In the genomic region with DNA sequence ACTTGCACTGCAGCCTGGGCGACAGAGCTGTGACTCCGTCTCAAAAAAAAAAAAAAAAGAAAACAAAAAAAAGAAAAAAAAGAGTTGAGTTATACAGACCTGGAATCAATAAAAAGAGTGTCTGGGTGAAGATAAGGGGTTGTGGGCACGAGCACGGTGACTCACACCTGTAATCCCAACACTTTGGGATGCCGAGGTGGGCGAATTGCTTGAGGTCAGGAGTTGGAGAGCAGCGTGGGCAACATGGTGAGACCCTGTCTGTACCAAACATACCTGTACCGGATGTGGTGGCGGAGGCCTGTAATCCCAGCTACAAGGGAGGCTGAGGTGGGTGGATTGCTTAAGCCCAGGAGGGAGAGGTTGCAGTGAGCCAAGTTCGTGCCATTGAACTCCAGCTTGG, we compare ENCODE assay signal across 17 cellular contexts. TPM values are rescaled to one million over a fixed set of nuclear protein-coding genes. Genes with fewer than 3 reads are reported as not detected.
A peak's percentile ranks its signal among the peaks of the same experiment; 100 is the strongest.
DNase-seq lines count a peak whose midpoint lies in the region; ATAC-seq and TF ChIP-seq lines count a peak whose summit lies in the region.
"Had no signal": no experiment of that assay in that cellular context is flagged by ENCODE, and none has a peak within 500 bp of the region (broad histone marks: within the 10 kb centered on the region; RNA-seq: fewer than 3 reads in every experiment).

No MANE protein-coding gene starts in this region.

- no peaks in the 10 kb centered on the region for H3K9me3 ChIP-seq in PC-9 (ENCODE audit: insufficient read depth, low read depth)
- no peaks in the 10 kb centered on the region for H3K9me3 ChIP-seq in skeletal muscle tissue (ENCODE audit: control insufficient read depth in 3 of 3, low read length in 3 of 3)
- no peaks in the 10 kb centered on the region for H3K9me3 ChIP-seq in SK-N-SH
- H3K9me3 ChIP-seq: upper lobe of left lung had no signal

- H3K27ac ChIP-seq in PC-9 (no peak overlapping the region), skeletal muscle tissue (ENCODE audit: low read depth, low read length) (peak overlapping the region; percentile 94), SK-N-SH (ENCODE audit: low read depth in 2 of 2, low read length in 1 of 2) (no peak overlapping the region)

- H3K9me2 ChIP-seq in PC-9 (ENCODE audit: insufficient read depth) (no peaks in the 10 kb centered on the region), SK-N-SH (no peaks in the 10 kb centered on the region)

- H3F3A ChIP-seq in PC-9 (ENCODE audit: insufficient read depth, low read depth) (no peaks in the 10 kb centered on the region; the same call in 1 of the 2 replicates), SK-N-SH (replicated peaks; ENCODE audit: insufficient read depth) (no peaks in the 10 kb centered on the region)

- no TSS peak for BruUV-seq in PC-9 (replicated peaks; lab: Mats Ljungman, UMichigan)

- TF ChIP-seq RAD21 in SK-N-SH (IDR thresholded peaks at IDR 0.05; ENCODE audit: low read length): no peak

- H3K9ac ChIP-seq in skeletal muscle tissue (ENCODE audit: low read depth in 1 of 3, low read length in 3 of 3) (no peak overlapping the region), SK-N-SH (no peak overlapping the region)

- H4K20me1 ChIP-seq in PC-9 (ENCODE audit: insufficient read depth) (peaks cover 15% of the 10 kb centered on the region), SK-N-SH (ENCODE audit: insufficient read depth) (no peaks in the 10 kb centered on the region)

- peaks cover 0 to 7% of the 10 kb centered on the region in 2 donors for H3K36me3 Mint-ChIP-seq in activated T-cell treated with anti-CD3 and anti-CD28 coated beads, Interleukin-2, amount 50 U/mL, for 72 hours (ENCODE audit: insufficient read depth in 2 of 2)
- H3K36me3 Mint-ChIP-seq in dendritic cell treated with granulocyte-macrophage colony-stimulating factor and Interleukin-4, amounts not matched to agents 40 ng/mL and 50 ng/mL, for 4 days (ENCODE audit: low read depth): peaks cover 19% of the 10 kb centered on the region

- POLR2A ChIA-PET in PC-9 (lab: Charles Lee; ENCODE audit: unreplicated experiment) (interaction anchor here (0.6 kb wide), 1 partner anchor 560 kb away, joined by 5 read pairs; no protein-coding TSS in a partner anchor), SK-N-SH (lab: Yijun Ruan, JAX) (no interaction called here)

- ATAC-seq in activated T-cell treated with anti-CD3 and anti-CD28 coated beads, Interleukin-2, amount 50 U/mL, for 72 hours (replicated peaks in 1 of 2): no peak
- ATAC-seq: Panc1, right cardiac atrium had no signal

- peak overlapping the region; percentile 88; the same call in 1 of the 2 replicates for H3K4me2 ChIP-seq in PC-9
- no peak overlapping the region for H3K4me2 ChIP-seq in SK-N-SH

- H3K4me1 Mint-ChIP-seq in activated T-cell treated with anti-CD3 and anti-CD28 coated beads, Interleukin-2, amount 50 U/mL, for 72 hours (ENCODE audit: low read depth): peaks cover 34% of the 10 kb centered on the region
- H3K4me1 Mint-ChIP-seq in dendritic cell treated with granulocyte-macrophage colony-stimulating factor and Interleukin-4, amounts not matched to agents 40 ng/mL and 50 ng/mL, for 4 days (ENCODE audit: low read depth): peaks cover 40% of the 10 kb centered on the region

- DNase-seq in activated T-cell treated with anti-CD3 and anti-CD28 coated beads, Interleukin-2, amount 50 U/mL, for 72 hours: no peak
- DNase-seq in activated T-cell treated with anti-CD3 and anti-CD28 coated beads, Interleukin-2, amount 50 U/mL, for 48 hours: no peak
- DNase-seq in PC-9 (no peak), NCI-H69 (lab: John Stamatoyannopoulos, UW) (no peak), SK-N-SH (no peak)
- no peak for DNase-seq in stimulated activated CD4-positive, alpha-beta T cell treated with anti-CD3 and anti-CD28 coated beads, Interleukin-12 subunit alpha, Interleukin-12 subunit beta, amount 100 ng/mL, for 4 hours
- DNase-seq: ACHN; activated CD4-positive, CD25-positive, alpha-beta regulatory T cell; hippocampal formation; NCI-H187 treated with DMSO at 0.1 percent for 48 hours; NCI-H526 treated with DMSO at 0.1 percent for 48 hours; right cardiac atrium; stimulated activated CD4-positive, alpha-beta T cell treated with anti-CD3 and anti-CD28 coated beads, Interleukin-2, amount 100 ng/mL, for 48 hours; upper lobe of left lung had no signal

- H3K4me1 ChIP-seq in PC-9 (replicated peaks; ENCODE audit: insufficient read depth): peaks cover 10% of the 10 kb centered on the region
- H3K4me1 ChIP-seq in skeletal muscle tissue (ENCODE audit: control insufficient read depth in 3 of 3, insufficient read depth in 3 of 3, low read length in 3 of 3): peaks cover 11 to 30% (median 21%) of the 10 kb centered on the region in 3 donors
- H3K4me1 ChIP-seq in SK-N-SH (ENCODE audit: control insufficient read depth in 1 of 2, insufficient read depth in 2 of 2, low read depth in 1 of 2, low read length in 1 of 2): peaks cover 8% of the 10 kb centered on the region in 2 experiments; a peak in 1 of 4 replicates

- H3K27me3 Mint-ChIP-seq in activated T-cell treated with anti-CD3 and anti-CD28 coated beads, Interleukin-2, amount 50 U/mL, for 72 hours (ENCODE audit: low read depth): no peaks in the 10 kb centered on the region
- H3K27me3 Mint-ChIP-seq in dendritic cell treated with granulocyte-macrophage colony-stimulating factor and Interleukin-4, amounts not matched to agents 40 ng/mL and 50 ng/mL, for 4 days: no peaks in the 10 kb centered on the region

- H3K9me3 Mint-ChIP-seq in activated T-cell treated with anti-CD3 and anti-CD28 coated beads, Interleukin-2, amount 50 U/mL, for 72 hours: no peaks in the 10 kb centered on the region
- no peaks in the 10 kb centered on the region for H3K9me3 Mint-ChIP-seq in dendritic cell treated with granulocyte-macrophage colony-stimulating factor and Interleukin-4, amounts not matched to agents 40 ng/mL and 50 ng/mL, for 4 days

- peaks cover 36% of the 10 kb centered on the region for H3K79me2 ChIP-seq in PC-9 (ENCODE audit: low read depth)
- peaks cover 35% of the 10 kb centered on the region for H3K79me2 ChIP-seq in SK-N-SH (ENCODE audit: insufficient read depth)

- H2AFZ ChIP-seq in PC-9 (no peak overlapping the region), SK-N-SH (ENCODE audit: low read depth) (no peak overlapping the region)

- TF ChIP-seq CTCF in PC-9 (conservative IDR thresholded peaks at IDR 0.05) (no peak), SK-N-SH (IDR thresholded peaks at IDR 0.05) (no peak)

- WGBS in SK-N-SH (ENCODE audit: low lambda C conversion rate): 95% methylated on average over 10 of the region's 10 CpGs

- peak overlapping the region; percentile 86 for H3K27ac Mint-ChIP-seq in activated T-cell treated with anti-CD3 and anti-CD28 coated beads, Interleukin-2, amount 50 U/mL, for 72 hours
- peak overlapping the region; percentile 88 for H3K27ac Mint-ChIP-seq in dendritic cell treated with granulocyte-macrophage colony-stimulating factor and Interleukin-4, amounts not matched to agents 40 ng/mL and 50 ng/mL, for 4 days

- CTCF ChIA-PET in PC-9 (lab: Charles Lee): no interaction called here
- CTCF ChIA-PET in SK-N-SH (lab: Yijun Ruan, JAX): interaction anchor here (0.7 to 3.7 kb wide), 2 partner anchors 27 to 590 kb away, joined by 3 to 19 read pairs; no protein-coding TSS in a partner anchor

- H3K4me3 Mint-ChIP-seq in activated T-cell treated with anti-CD3 and anti-CD28 coated beads, Interleukin-2, amount 50 U/mL, for 72 hours: peak overlapping the region; percentile 91 to 93
- no peak overlapping the region for H3K4me3 Mint-ChIP-seq in dendritic cell treated with granulocyte-macrophage colony-stimulating factor and Interleukin-4, amounts not matched to agents 40 ng/mL and 50 ng/mL, for 4 days

- no peaks in the 10 kb centered on the region for H3K36me3 ChIP-seq in PC-9 (ENCODE audit: low read depth)
- H3K36me3 ChIP-seq in skeletal muscle tissue (ENCODE audit: control insufficient read depth in 3 of 3, insufficient read depth in 3 of 3, low read length in 3 of 3): peaks cover 3 to 4% (median 3%) of the 10 kb centered on the region in 3 donors
- peaks cover 4 to 5% of the 10 kb centered on the region in 2 experiments for H3K36me3 ChIP-seq in SK-N-SH (replicated peaks in 1 of 2; ENCODE audit: control insufficient read depth in 1 of 2, insufficient read depth in 2 of 2, low read length in 1 of 2)
- H3K36me3 ChIP-seq: upper lobe of left lung had no signal

- H3K4me3 ChIP-seq in PC-9 (no peak overlapping the region; the same call in 1 of the 2 replicates), skeletal muscle tissue (ENCODE audit: low read length in 3 of 3) (no peak overlapping the region), SK-N-SH (ENCODE audit: low read depth in 2 of 2, low read length in 1 of 2) (peak overlapping the region in 1 of 2 experiments; percentile 96; a peak in 1 of 4 replicates)

- no peak for TF ChIP-seq EP300 in SK-N-SH (IDR thresholded peaks at IDR 0.05; ENCODE audit: borderline replicate concordance in 1 of 2, low read depth in 1 of 2, low read length in 1 of 2)

- intact Hi-C loops in PC-9 (cut with micrococcal nuclease; ENCODE audit: unreplicated experiment): no loop called here
- intact Hi-C loops in dendritic cell treated with granulocyte-macrophage colony-stimulating factor and Interleukin-4, amounts not matched to agents 40 ng/mL and 50 ng/mL, for 4 days (cut with micrococcal nuclease): no loop called here

- no peaks in the 10 kb centered on the region for H3K27me3 ChIP-seq in PC-9 (ENCODE audit: insufficient read depth, low read depth)
- H3K27me3 ChIP-seq in skeletal muscle tissue (ENCODE audit: control insufficient read depth in 3 of 3, insufficient read depth in 3 of 3, low read length in 3 of 3): no peaks in the 10 kb centered on the region
- no peaks in the 10 kb centered on the region for H3K27me3 ChIP-seq in SK-N-SH (ENCODE audit: insufficient read depth)
- H3K27me3 ChIP-seq: upper lobe of left lung had no signal

TF ChIP-seq in SK-N-SH, 30 proteins besides CTCF, POLR2A, EP300 and RAD21 (continues in another document):
- TF ChIP-seq MEF2A (IDR thresholded peaks at IDR 0.05; ENCODE audit: borderline replicate concordance, low read depth): no peak
- no peak for TF ChIP-seq FOXM1 (IDR thresholded peaks at IDR 0.05; ENCODE audit: low read depth)
- no peak for TF ChIP-seq TEAD4 (IDR thresholded peaks at IDR 0.05; ENCODE audit: borderline replicate concordance, insufficient read depth)

RNA-seq across cellular contexts. Expression of a gene that starts 1.3 kb away (rescaled TPM):
- 100 to 1,000 TPM; 181 to 189 TPM for total RNA-seq in activated T-cell treated with anti-CD3 and anti-CD28 coated beads, Interleukin-2, amount 50 U/mL, for 72 hours
- total RNA-seq in PC-9 (2021) (204 and 258 TPM in 2 replicates), skeletal muscle tissue (115 TPM)
- 129 and 133 TPM in 2 replicates for polyA plus RNA-seq in SK-N-SH (2012; rRNA removed)
- polyA plus RNA-seq in SK-N-SH (2012; cell fraction: cytosol; rRNA removed): 75.4 and 83.3 TPM in 2 replicates
- polyA plus RNA-seq in SK-N-SH (2012; cell fraction: nucleus; rRNA removed): 335 and 567 TPM in 2 replicates
